In the genomic region with DNA sequence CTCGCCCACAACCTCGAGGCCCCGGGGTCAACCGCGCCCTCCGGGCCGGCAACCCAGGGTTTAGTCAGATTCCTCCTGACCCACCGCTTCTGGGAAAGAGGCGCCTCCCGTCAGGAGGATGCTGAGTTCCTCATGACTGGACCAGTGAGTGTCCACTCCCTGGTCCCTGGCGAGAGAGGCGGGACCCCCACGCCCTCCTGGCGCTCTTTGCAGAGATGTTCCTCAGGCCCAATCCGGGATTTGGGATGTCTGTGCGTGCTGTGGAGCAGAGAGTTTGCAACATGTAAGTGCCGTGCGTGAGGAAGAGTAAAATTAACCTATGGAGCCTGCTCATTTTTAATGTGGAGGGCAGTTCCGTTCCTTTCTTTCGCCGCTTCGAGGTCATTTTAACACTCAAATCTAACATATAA, we compare ENCODE assay signal across 8 cellular contexts. TPM values are rescaled to one million over a fixed set of nuclear protein-coding genes. Genes with fewer than 3 reads are reported as not detected.
DNase-seq lines count a peak whose midpoint lies in the region; ATAC-seq, FAIRE-seq and TF ChIP-seq lines count a peak whose summit lies in the region.

No MANE protein-coding gene starts in this region.

- TF ChIP-seq CTCF in CD8-positive, alpha-beta T cell (IDR thresholded peaks at IDR 0.05) = no peak
- TF ChIP-seq CTCF in brain (conservative IDR thresholded peaks at IDR 0.05) = no peak
- no peak for TF ChIP-seq CTCF in keratinocyte (optimal IDR thresholded peaks at IDR 0.05 in 1 of 3, IDR thresholded peaks at IDR 0.05 in 1 of 3, conservative IDR thresholded peaks at IDR 0.05 in 1 of 3; ENCODE audit: extremely low read depth in 1 of 3, insufficient read depth in 2 of 3, low read length in 3 of 3)

- no peaks in the 10 kb centered on the region for H3K9me1 ChIP-seq in keratinocyte (ENCODE audit: control insufficient read depth, extremely low read depth, insufficient read depth, low read length)

- POLR2A ChIA-PET in CD8-positive, alpha-beta T cell (lab: Charles Lee) = interaction anchor here (1.3 to 1.4 kb wide), 2 partner anchors 110 to 162 kb away, joined by 7 to 17 read pairs; a partner anchor contains a TSS

- peak overlapping the region; percentile 79 for H3K4me2 ChIP-seq in keratinocyte (ENCODE audit: control insufficient read depth, extremely low read depth, insufficient read depth, low read depth, low read length)

- peak overlapping the region; percentile 89 for H3K4me3 ChIP-seq in CD8-positive, alpha-beta T cell (ENCODE audit: low read depth, low read length)
- peak overlapping the region; percentile 73 for H3K4me3 ChIP-seq in MG63
- H3K4me3 ChIP-seq in keratinocyte (ENCODE audit: control insufficient read depth in 2 of 3, extremely low read depth in 1 of 3, insufficient read depth in 2 of 3, low read depth in 1 of 3, low read length in 3 of 3) = peak overlapping the region; percentile 86 to 99 (median 97)

- peaks cover 24% of the 10 kb centered on the region for H3K4me1 Mint-ChIP-seq in CD8-positive, alpha-beta T cell (ENCODE audit: low read depth)
- H3K4me1 Mint-ChIP-seq in brain = peaks cover 48% of the 10 kb centered on the region

- intact Hi-C loops in CD8-positive, alpha-beta T cell (cut with DNase I, micrococcal nuclease) = loop anchor here (5.0 to 10.0 kb wide), 6 partner anchors 66 to 1841 kb away; a partner anchor contains a TSS

- peak overlapping the region; percentile 93 for H3K9ac ChIP-seq in keratinocyte (ENCODE audit: control insufficient read depth, extremely low read depth, insufficient read depth, low read length)

- H3K27me3 Mint-ChIP-seq in CD8-positive, alpha-beta T cell (ENCODE audit: low read depth) = no peaks in the 10 kb centered on the region
- peaks cover 9% of the 10 kb centered on the region for H3K27me3 Mint-ChIP-seq in brain

- FAIRE-seq in keratinocyte (lab: Jason Lieb, UNC) = no peak

- CTCF ChIA-PET in CD8-positive, alpha-beta T cell (lab: Charles Lee) = no interaction called here

- H2AFZ ChIP-seq in keratinocyte (ENCODE audit: control insufficient read depth, low read length) = peak overlapping the region; percentile 96

- H3K4me1 ChIP-seq in CD8-positive, alpha-beta T cell (ENCODE audit: insufficient read depth, low read length) = peaks cover 17% of the 10 kb centered on the region
- H3K4me1 ChIP-seq in keratinocyte (ENCODE audit: control insufficient read depth, extremely low read depth, insufficient read depth, low read length) = peaks cover 9% of the 10 kb centered on the region

- peak in 1 of 7 experiments; percentile 20 for DNase-seq in CD8-positive, alpha-beta T cell
- DNase-seq in MG63 = peak; percentile 89
- DNase-seq in keratinocyte (ENCODE audit: low read depth, low spot score) = peak; percentile 15
- peak; percentile 95 for DNase-seq in stromal cell of bone marrow (ENCODE audit: low read depth)
- no peak for DNase-seq in GM19238 (ENCODE audit: insufficient read length, low spot score)
- DNase-seq in glomerular visceral epithelial cell (ENCODE audit: extremely low spot score) = no peak

- no peaks in the 10 kb centered on the region for H3K27me3 ChIP-seq in CD8-positive, alpha-beta T cell (ENCODE audit: insufficient read depth, low read length)
- H3K27me3 ChIP-seq in MG63 (no peaks in the 10 kb centered on the region), keratinocyte (ENCODE audit: control insufficient read depth, extremely low read depth, insufficient read depth, low read length) (no peaks in the 10 kb centered on the region)

- H3K27ac ChIP-seq in CD8-positive, alpha-beta T cell (ENCODE audit: low read depth, low read length) = peak overlapping the region; percentile 68
- H3K27ac ChIP-seq in keratinocyte (ENCODE audit: control insufficient read depth, insufficient read depth, low read length) = peak overlapping the region; percentile 90

- H3K36me3 Mint-ChIP-seq in CD8-positive, alpha-beta T cell = peaks cover 37% of the 10 kb centered on the region
- peaks cover 57% of the 10 kb centered on the region for H3K36me3 Mint-ChIP-seq in brain

- H3K79me2 ChIP-seq in keratinocyte (ENCODE audit: control insufficient read depth, insufficient read depth, low read length) = peaks cover 30% of the 10 kb centered on the region

- dilution Hi-C loops in keratinocyte (cut with MboI; ENCODE audit: extremely low pct_ligation_motif_present, low sequenced_read_pairs) = no loop called here

- H3K4me3 Mint-ChIP-seq in CD8-positive, alpha-beta T cell = peak overlapping the region; percentile 96
- peak overlapping the region; percentile 97 to 100 (median 98) for H3K4me3 Mint-ChIP-seq in brain

- no peaks in the 10 kb centered on the region for H4K20me1 ChIP-seq in keratinocyte (ENCODE audit: control insufficient read depth, extremely low read depth, insufficient read depth, low read length)

- no peaks in the 10 kb centered on the region for H3K9me3 ChIP-seq in CD8-positive, alpha-beta T cell (ENCODE audit: low read length)
- H3K9me3 ChIP-seq in MG63 (peaks cover 2% of the 10 kb centered on the region; the same call in 1 of the 2 replicates), keratinocyte (ENCODE audit: control insufficient read depth, low read depth, low read length) (peaks cover 2% of the 10 kb centered on the region)

- H3K9me3 Mint-ChIP-seq in CD8-positive, alpha-beta T cell = peaks cover 27% of the 10 kb centered on the region
- peaks cover 27 to 40% (median 30%) of the 10 kb centered on the region in 5 experiments for H3K9me3 Mint-ChIP-seq in brain

- H3K36me3 ChIP-seq in CD8-positive, alpha-beta T cell (ENCODE audit: insufficient read depth, low read length) = no peaks in the 10 kb centered on the region
- peaks cover 2% of the 10 kb centered on the region; the same call in 1 of the 2 replicates for H3K36me3 ChIP-seq in MG63
- peaks cover 0 to 2% of the 10 kb centered on the region in 2 experiments for H3K36me3 ChIP-seq in keratinocyte (ENCODE audit: control insufficient read depth in 2 of 2, extremely low read depth in 1 of 2, insufficient read depth in 2 of 2, low read length in 2 of 2)

- no peak for ATAC-seq in CD8-positive, alpha-beta T cell
- no peak for ATAC-seq in HG03565 (IDR thresholded peaks at IDR 0.05; ENCODE audit: unreplicated experiment)

- peak overlapping the region; percentile 81 for H3K27ac Mint-ChIP-seq in CD8-positive, alpha-beta T cell
- peak overlapping the region; percentile 96 to 99 (median 98) for H3K27ac Mint-ChIP-seq in brain

RNA-seq across cellular contexts. Expression of a gene that starts 0.8 kb away (rescaled TPM):
- 1 to 10 TPM; 2.6 to 3.6 TPM for total RNA-seq in CD8-positive, alpha-beta T cell
- 62.1 and 72.0 TPM in 2 replicates for total RNA-seq in MG63 (2014; rRNA removed; shearing (Covaris generic); ENCODE audit: low replicate concordance)
- 6.0 TPM for polyA plus RNA-seq in brain (ENCODE audit: insufficient read depth, low read depth, low replicate concordance)
- polyA plus RNA-seq in keratinocyte = 23.5 to 39.4 TPM (median 33.0 TPM) in 3 replicates
- polyA plus RNA-seq in keratinocyte (2011; ENCODE audit: low read depth) = 20.2 TPM
- polyA plus RNA-seq in keratinocyte (2011; cell fraction: cytosol; rRNA removed) = 26.6 and 38.1 TPM in 2 replicates
- polyA plus RNA-seq in keratinocyte (2011; cell fraction: nucleus; rRNA removed) = 24.2 and 30.3 TPM in 2 replicates
- polyA plus RNA-seq in keratinocyte (2012; ENCODE audit: low replicate concordance) = 13.5 and 30.1 TPM in 2 replicates
- 7.0 to 31.5 TPM (median 19.3 TPM) in 3 replicates for polyA minus RNA-seq in keratinocyte
- 44.9 TPM for polyA minus RNA-seq in keratinocyte (2011; cell fraction: cytosol; rRNA and poly(A)+ RNA removed)
- 9.3 and 28.9 TPM in 2 replicates for polyA minus RNA-seq in keratinocyte (2011; cell fraction: nucleus; rRNA and poly(A)+ RNA removed)

Comparison
In these comparisons a context has a peak if more than half of its experiments do, and no peak if none do; other contexts are left out.
1. DNase-seq: peak in MG63 (single experiment), keratinocyte (single experiment) and stromal cell of bone marrow (single experiment); none in GM19238 (single experiment) and glomerular visceral epithelial cell (single experiment).
2. RNA of a gene that starts 0.8 kb away (total RNA-seq): 62.1 to 72.0 TPM in MG63; 2.6 to 3.6 TPM in CD8-positive, alpha-beta T cell; every median in the first group is over 10 times any median in the second.
3. Peak in every context shown above with its lines, with median percentiles within 50 percentile points of each other: H3K4me3 ChIP-seq.